ENCODE assay signal across 8 cellular contexts in the genomic region with DNA sequence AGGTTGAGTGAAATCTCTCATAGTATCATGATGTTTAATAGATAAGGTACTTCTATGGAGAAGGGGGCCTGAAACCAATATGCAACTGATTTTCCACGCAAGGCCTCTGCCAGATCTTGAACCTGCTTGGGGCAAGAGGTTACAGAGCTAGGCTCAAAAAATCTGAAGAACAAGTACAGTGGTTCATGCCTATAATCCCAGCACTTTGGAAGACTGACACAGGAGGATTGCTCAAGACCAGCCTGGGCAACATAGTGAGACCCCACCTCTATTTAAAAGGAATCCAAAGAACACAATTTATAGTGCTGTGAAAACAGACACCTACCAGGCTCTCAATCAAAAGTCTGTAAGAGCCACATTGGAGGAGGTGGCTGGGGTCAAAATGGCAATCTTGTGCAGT.
"Had no signal": no experiment of that assay in that cellular context is flagged by ENCODE, and none has a peak within 500 bp of the region (broad histone marks: within the 10 kb centered on the region; RNA-seq: fewer than 3 reads in every experiment).

No MANE protein-coding gene starts in this region.

- H3K4me2 ChIP-seq: GM23338 had no signal

- H3K4me3 Mint-ChIP-seq: GM23338, H9 had no signal

- H3K27ac Mint-ChIP-seq: GM23338, H9 had no signal

- FAIRE-seq: H1, H54, K562 had no signal

- ATAC-seq: GM23338, K562 had no signal

- H3K4me3 ChIP-seq: GM23338, K562 had no signal

- H2AFZ ChIP-seq: GM23338 had no signal

- H3K27ac ChIP-seq: HL-60 had no signal

- H3K9me3 Mint-ChIP-seq: GM23338, H9 had no signal

- DNase-seq: H9, HCEC 1CT, IMR-90 had no signal

- H3K4me1 Mint-ChIP-seq: GM23338, H9 had no signal
